ENCODE assay signal across 25 cellular contexts in the genomic region with DNA sequence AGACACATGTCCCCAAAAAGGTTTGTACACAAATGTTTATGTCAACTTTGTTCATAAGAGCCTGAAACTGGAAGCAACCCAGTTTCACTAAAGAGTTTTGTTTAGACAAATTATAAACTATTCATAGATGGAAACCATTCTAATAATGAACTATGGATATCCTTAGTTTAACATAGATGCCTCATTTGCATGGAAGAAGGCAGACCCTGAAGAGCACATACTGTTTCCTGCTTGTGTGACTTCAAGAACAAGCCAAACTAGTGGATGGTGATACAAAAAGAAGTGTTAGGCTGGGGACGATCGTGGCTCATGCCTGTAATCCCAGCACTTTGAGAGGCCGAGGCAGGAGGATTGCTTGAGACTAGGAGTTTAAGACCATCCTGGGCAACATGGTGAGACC. TPM values are rescaled to one million over a fixed set of nuclear protein-coding genes. Genes with fewer than 3 reads are reported as not detected.
DNase-seq lines count a peak whose midpoint lies in the region; ATAC-seq, FAIRE-seq and TF ChIP-seq lines count a peak whose summit lies in the region.
"Had no signal": no experiment of that assay in that cellular context is flagged by ENCODE, and none has a peak within 500 bp of the region (broad histone marks: within the 10 kb centered on the region; RNA-seq: fewer than 3 reads in every experiment).

No MANE protein-coding gene starts in this region.

- H3K27me3 ChIP-seq in MM.1S (replicated peaks; ENCODE audit: insufficient read depth, low read length) (no peaks in the 10 kb centered on the region), tibial nerve (no peaks in the 10 kb centered on the region)
- H3K27me3 ChIP-seq: BE2C had no signal

- no peaks in the 10 kb centered on the region for H3K9me2 ChIP-seq in MM.1S (replicated peaks; ENCODE audit: insufficient read depth, low read length)

- H3K27ac ChIP-seq in MM.1S (ENCODE audit: low read length) (peak overlapping the region; percentile 48; the same call in 1 of the 2 replicates), tibial nerve (no peak overlapping the region)
- H3K27ac ChIP-seq: SK-N-MC had no signal

- TF ChIP-seq CTCF in MM.1S (IDR thresholded peaks at IDR 0.05; ENCODE audit: low read length) (no peak), tibial nerve (IDR thresholded peaks at IDR 0.05) (no peak)

- ATAC-seq in GM19455 (IDR thresholded peaks at IDR 0.05; ENCODE audit: unreplicated experiment): peak; percentile 66
- ATAC-seq in HG02642 (IDR thresholded peaks at IDR 0.05; ENCODE audit: poor library complexity, unreplicated experiment): peak; percentile 62
- ATAC-seq: GM23338, HCT116 had no signal

- peaks cover 10% of the 10 kb centered on the region for H3K79me2 ChIP-seq in MM.1S (ENCODE audit: low read length)

- no peaks in the 10 kb centered on the region for H3K36me3 ChIP-seq in MM.1S (replicated peaks; ENCODE audit: insufficient read depth, low read length)
- no peaks in the 10 kb centered on the region for H3K36me3 ChIP-seq in tibial nerve
- H3K36me3 ChIP-seq: BE2C had no signal

- peak overlapping the region; percentile 7; the same call in 1 of the 2 replicates for H3K4me3 ChIP-seq in MM.1S (ENCODE audit: low read length)
- H3K4me3 ChIP-seq in tibial nerve: no peak overlapping the region
- H3K4me3 ChIP-seq: GM23338, SK-N-MC had no signal

- peaks cover 57% of the 10 kb centered on the region for H3K4me1 ChIP-seq in MM.1S (ENCODE audit: low read length)
- no peaks in the 10 kb centered on the region for H3K4me1 ChIP-seq in tibial nerve
- H3K4me1 ChIP-seq: BE2C had no signal

- no peaks in the 10 kb centered on the region for H4K20me1 ChIP-seq in MM.1S (ENCODE audit: insufficient read depth, low read length)

- 88 to 94% methylated on average over 3 of the region's 3 CpGs for WGBS in tibial nerve, 2 donors

- H2AFZ ChIP-seq in MM.1S (ENCODE audit: low read length): no peak overlapping the region
- H2AFZ ChIP-seq: GM23338 had no signal

- H3K9me3 ChIP-seq in MM.1S (replicated peaks; ENCODE audit: insufficient read depth, low read length) (no peaks in the 10 kb centered on the region), tibial nerve (no peaks in the 10 kb centered on the region)
- H3K9me3 ChIP-seq: BE2C had no signal

- DNase-seq in GM12892 (ENCODE audit: insufficient read length) (no peak), MM.1S (peak; percentile 31), tibial nerve (ENCODE audit: low spot score in 2 of 2) (no peak), NCI-H187 (lab: John Stamatoyannopoulos, UW) (no peak), NCI-H2107 treated with DMSO at 0.1 percent for 48 hours (lab: John Stamatoyannopoulos, UW; ENCODE audit: unreplicated experiment) (no peak)
- DNase-seq in activated CD8-positive, alpha-beta memory T cell treated with anti-CD3 and anti-CD28 coated beads for 24 hours: no peak
- DNase-seq: BE2C; CD4-positive, CD25-positive, alpha-beta regulatory T cell; COR-L47; DMS153; GF-D8; NCI-H1092 treated with DMSO at 0.1 percent for 48 hours; NCI-H146; NCI-H226; NCI-H524; NCI-H82; SHP77 had no signal

- peaks cover 10% of the 10 kb centered on the region; the same call in 1 of the 2 replicates for H3F3A ChIP-seq in MM.1S (ENCODE audit: insufficient read depth, low read length)

- TF ChIP-seq POLR2A in GM12892 (IDR thresholded peaks at IDR 0.05; ENCODE audit: low read depth, low read length): no peak
- TF ChIP-seq POLR2A in tibial nerve (IDR thresholded peaks at IDR 0.05): no peak

- H3K9ac ChIP-seq in MM.1S (ENCODE audit: low read length): peak overlapping the region; percentile 25; the same call in 1 of the 2 replicates

- FAIRE-seq in GM12892 (lab: Jason Lieb, UNC): peak; percentile 83
- FAIRE-seq: A204.1 had no signal

- H3K4me2 ChIP-seq in MM.1S (ENCODE audit: low read depth, low read length): peak overlapping the region; percentile 48
- H3K4me2 ChIP-seq: GM23338 had no signal

- TF ChIP-seq EP300 in tibial nerve (IDR thresholded peaks at IDR 0.05): no peak

RNA-seq across cellular contexts. Expression of a gene that starts 48.1 kb away (rescaled TPM):
- 6.1 TPM for polyA plus RNA-seq in GM12892 (2012; ENCODE audit: missing spikeins)
- total RNA-seq in tibial nerve: under 1 TPM in 1 of 4 donors, not detected in 3; 0.30 TPM
- total RNA-seq: CD4-positive, CD25-positive, alpha-beta regulatory T cell; LHCN-M2; RPMI7951 had no signal
